Comparison of ENCODE assay signal across 8 cellular contexts in genomic region chr9:129111143-129111761, GRCh38. TPM values are rescaled to one million over a fixed set of nuclear protein-coding genes. Genes with fewer than 3 reads are reported as not detected.
DNase-seq lines count a peak whose midpoint lies in the region; ATAC-seq and TF ChIP-seq lines count a peak whose summit lies in the region.

PTPA (plus strand) TSS chr9:129111415; CDS start chr9:129111601, 186 bp downstream.

- H3K4me1 ChIP-seq in ACC112 (ENCODE audit: control insufficient read depth, insufficient read depth, low read length, unreplicated experiment), result peaks cover 9% of the 10 kb centered on the region

- no peaks in the 10 kb centered on the region for H3K27me3 Mint-ChIP-seq in central memory CD8-positive, alpha-beta T cell

- TF ChIP-seq CTCF in kidney epithelial cell (IDR thresholded peaks at IDR 0.05; ENCODE audit: insufficient read depth, low read length, poor library complexity, severe bottlenecking), result no peak

- peak within 1 kb of the TSS; percentile 100 for H3K4me3 ChIP-seq in ACC112 (ENCODE audit: low read depth, low read length)
- H3K4me3 ChIP-seq in kidney epithelial cell (ENCODE audit: low read depth, low read length), result peak within 1 kb of the TSS; percentile 90

- DNase-seq in NCI-H345 treated with DMSO at 0.1 percent for 48 hours (lab: John Stamatoyannopoulos, UW; ENCODE audit: unreplicated experiment) (peak; percentile 84), kidney epithelial cell (ENCODE audit: low read depth) (peak; percentile 44)
- peak; percentile 86 for DNase-seq in activated CD4-positive, CD25-positive, alpha-beta regulatory T cell treated with anti-CD3 and anti-CD28 coated beads, Interleukin-2, amount 50 U/mL, for 72 hours
- peak; percentile 72 to 76 for DNase-seq in central memory CD8-positive, alpha-beta T cell (ENCODE audit: low spot score in 2 of 2)
- DNase-seq in stimulated activated CD4-positive, alpha-beta T cell treated with anti-CD3 and anti-CD28 coated beads, Interleukin-1b, Interleukin-23, amount 100 ng/mL, for 1 hour (ENCODE audit: low read depth in 2 of 2), result peak; percentile 64 to 74

- peak within 1 kb of the TSS; percentile 91 for H3K27ac ChIP-seq in ACC112 (ENCODE audit: low read depth, low read length)

- H3K36me3 ChIP-seq in ACC112 (ENCODE audit: insufficient read depth, low read length) (no peaks in the 10 kb centered on the region), kidney epithelial cell (ENCODE audit: control insufficient read depth, insufficient read depth, low read length) (no peaks in the 10 kb centered on the region)

- peaks cover 8% of the 10 kb centered on the region for H3K36me3 Mint-ChIP-seq in central memory CD8-positive, alpha-beta T cell (ENCODE audit: insufficient read depth)

- H3K9me3 Mint-ChIP-seq in central memory CD8-positive, alpha-beta T cell, result no peaks in the 10 kb centered on the region

- peaks cover 23% of the 10 kb centered on the region for H3K4me1 Mint-ChIP-seq in central memory CD8-positive, alpha-beta T cell

- no peaks in the 10 kb centered on the region for H3K27me3 ChIP-seq in ACC112 (ENCODE audit: insufficient read depth, low read length)
- H3K27me3 ChIP-seq in kidney epithelial cell (ENCODE audit: control insufficient read depth, insufficient read depth, low read length), result no peaks in the 10 kb centered on the region

- ATAC-seq in GM18868 (IDR thresholded peaks at IDR 0.05; ENCODE audit: unreplicated experiment), result peak; percentile 84
- peak; percentile 73 for ATAC-seq in HG03108 (IDR thresholded peaks at IDR 0.05; ENCODE audit: unreplicated experiment)
- ATAC-seq in central memory CD8-positive, alpha-beta T cell (replicated peaks; ENCODE audit: extremely low read depth, poor library complexity, severe bottlenecking), result peak; percentile 91

- peak within 1 kb of the TSS; percentile 99 for H2AFZ ChIP-seq in ACC112 (ENCODE audit: low read length, unreplicated experiment)

- peak within 1 kb of the TSS; percentile 67 for H3K27ac Mint-ChIP-seq in central memory CD8-positive, alpha-beta T cell (ENCODE audit: low read depth)

- peaks cover 48% of the 10 kb centered on the region for H3K79me2 ChIP-seq in ACC112 (ENCODE audit: control insufficient read depth, insufficient read depth, low read length, unreplicated experiment)

- H3K4me3 Mint-ChIP-seq in central memory CD8-positive, alpha-beta T cell, result peak within 1 kb of the TSS; percentile 85

RNA-seq across cellular contexts. Expression of gene PTPA, which starts in this region (rescaled TPM):
- total RNA-seq in kidney epithelial cell, result 156 and 167 TPM in 2 replicates

Comparison
In these comparisons a context has a peak if more than half of its experiments do, and no peak if none do; other contexts are left out.
1. Peak in every context shown above with its lines: DNase-seq, ATAC-seq, H3K4me3 ChIP-seq and H3K27ac ChIP-seq.